Comparison of ENCODE assay signal across 15 cellular contexts in genomic region chr11:72947229-72947628, GRCh38.
DNase-seq lines count a peak whose midpoint lies in the region; ATAC-seq, FAIRE-seq and TF ChIP-seq lines count a peak whose summit lies in the region.
"Had no signal": no experiment of that assay in that cellular context is flagged by ENCODE, and none has a peak within 500 bp of the region (broad histone marks: within the 10 kb centered on the region; RNA-seq: fewer than 3 reads in every experiment).

No MANE protein-coding gene starts in this region.

- no peak for DNase-seq in GM19239 (ENCODE audit: insufficient read length, low spot score)
- DNase-seq in astrocyte (ENCODE audit: low read depth): peak; percentile 6
- no peak for DNase-seq in mesothelial cell of epicardium (ENCODE audit: low spot score in 2 of 2, unreplicated experiment in 2 of 2)
- DNase-seq: Caco-2; CD8-positive, alpha-beta memory T cell; DND-41; GF-D8; GOT3; H9; KG1 had no signal

- H3K9me3 ChIP-seq in astrocyte (ENCODE audit: insufficient read depth, low read depth, low read length) (no peaks in the 10 kb centered on the region), neutrophil (no peaks in the 10 kb centered on the region)
- H3K9me3 ChIP-seq: A549 had no signal

- H3K4me3 Mint-ChIP-seq in astrocyte (ENCODE audit: unreplicated experiment) (no peak overlapping the region), mesothelial cell of epicardium (no peak overlapping the region)
- H3K4me3 Mint-ChIP-seq: CD8-positive, alpha-beta memory T cell; H9 had no signal

- H3K4me3 ChIP-seq in astrocyte (ENCODE audit: insufficient read depth, low read depth, low read length) (no peak overlapping the region), neutrophil (ENCODE audit: low read depth in 1 of 2, low read length in 1 of 2) (no peak overlapping the region)
- H3K4me3 ChIP-seq: A549, BLaER1 had no signal

- H3K27ac Mint-ChIP-seq in astrocyte (ENCODE audit: unreplicated experiment) (no peak overlapping the region), mesothelial cell of epicardium (no peak overlapping the region)
- H3K27ac Mint-ChIP-seq: H9 had no signal

- H3K27me3 ChIP-seq in astrocyte (ENCODE audit: insufficient read depth, low read length) (no peaks in the 10 kb centered on the region), neutrophil (no peaks in the 10 kb centered on the region)
- H3K27me3 ChIP-seq: BLaER1 had no signal

- no peaks in the 10 kb centered on the region for H3K36me3 Mint-ChIP-seq in astrocyte (ENCODE audit: low read depth, unreplicated experiment)
- peaks cover 8% of the 10 kb centered on the region for H3K36me3 Mint-ChIP-seq in mesothelial cell of epicardium

- H3K27me3 Mint-ChIP-seq in astrocyte (ENCODE audit: low read depth, unreplicated experiment) (no peaks in the 10 kb centered on the region), mesothelial cell of epicardium (ENCODE audit: low read depth) (no peaks in the 10 kb centered on the region)
- H3K27me3 Mint-ChIP-seq: CD8-positive, alpha-beta memory T cell had no signal

- no peaks in the 10 kb centered on the region for H3K4me1 ChIP-seq in astrocyte (ENCODE audit: insufficient read depth, low read length)
- peaks cover 32 to 35% of the 10 kb centered on the region in 2 experiments for H3K4me1 ChIP-seq in neutrophil (ENCODE audit: control insufficient read depth in 1 of 2, insufficient read depth in 1 of 2, low read depth in 1 of 2, low read length in 1 of 2)
- H3K4me1 ChIP-seq: Caco-2 had no signal

- H4K20me1 ChIP-seq in astrocyte (ENCODE audit: insufficient read depth, low read length): no peaks in the 10 kb centered on the region
- H4K20me1 ChIP-seq: BLaER1 had no signal

- H3K4me1 Mint-ChIP-seq in astrocyte (ENCODE audit: low read depth, unreplicated experiment): no peaks in the 10 kb centered on the region
- H3K4me1 Mint-ChIP-seq in mesothelial cell of epicardium: no peaks in the 10 kb centered on the region
- H3K4me1 Mint-ChIP-seq: CD8-positive, alpha-beta memory T cell had no signal

- no peaks in the 10 kb centered on the region for H3K9me3 Mint-ChIP-seq in astrocyte (ENCODE audit: unreplicated experiment)
- peaks cover 11% of the 10 kb centered on the region for H3K9me3 Mint-ChIP-seq in mesothelial cell of epicardium
- H3K9me3 Mint-ChIP-seq: CD8-positive, alpha-beta memory T cell; H9 had no signal

- no peaks in the 10 kb centered on the region for H3K79me2 ChIP-seq in astrocyte (ENCODE audit: insufficient read depth, low read length)

- H3K27ac ChIP-seq in astrocyte (ENCODE audit: low read depth, low read length): no peak overlapping the region
- peak overlapping the region; percentile 37 for H3K27ac ChIP-seq in neutrophil
- H3K27ac ChIP-seq: A549, BLaER1 had no signal

- peak; percentile 23 for FAIRE-seq in GM19239 (lab: Jason Lieb, UNC)
- no peak for FAIRE-seq in astrocyte (lab: Jason Lieb, UNC)
- FAIRE-seq: A549 had no signal

- no peak overlapping the region for H3K9ac ChIP-seq in astrocyte (ENCODE audit: low read length)
- H3K9ac ChIP-seq: BLaER1 had no signal

- no peak overlapping the region for H2AFZ ChIP-seq in astrocyte (ENCODE audit: low read depth, low read length)

- H3K36me3 ChIP-seq in astrocyte (ENCODE audit: insufficient read depth, low read length): no peaks in the 10 kb centered on the region
- no peaks in the 10 kb centered on the region for H3K36me3 ChIP-seq in neutrophil

- H3K4me2 ChIP-seq in astrocyte (ENCODE audit: low read length): no peak overlapping the region
- H3K4me2 ChIP-seq: A549, BLaER1 had no signal

- ATAC-seq in HG02970 (IDR thresholded peaks at IDR 0.05; ENCODE audit: low FRiP score, unreplicated experiment) (no peak), HG02885 (IDR thresholded peaks at IDR 0.05; ENCODE audit: poor library complexity, unreplicated experiment) (no peak)
- ATAC-seq: A549 had no signal

- TF ChIP-seq CTCF in astrocyte (IDR thresholded peaks at IDR 0.05; ENCODE audit: insufficient read depth, low read depth, low read length): no peak
- no peak for TF ChIP-seq CTCF in neutrophil (IDR thresholded peaks at IDR 0.05)
- TF ChIP-seq CTCF in mesothelial cell of epicardium (IDR thresholded peaks at IDR 0.05; ENCODE audit: unreplicated experiment): no peak
